23 cellular contexts compared by ENCODE assay signal in the genomic region with DNA sequence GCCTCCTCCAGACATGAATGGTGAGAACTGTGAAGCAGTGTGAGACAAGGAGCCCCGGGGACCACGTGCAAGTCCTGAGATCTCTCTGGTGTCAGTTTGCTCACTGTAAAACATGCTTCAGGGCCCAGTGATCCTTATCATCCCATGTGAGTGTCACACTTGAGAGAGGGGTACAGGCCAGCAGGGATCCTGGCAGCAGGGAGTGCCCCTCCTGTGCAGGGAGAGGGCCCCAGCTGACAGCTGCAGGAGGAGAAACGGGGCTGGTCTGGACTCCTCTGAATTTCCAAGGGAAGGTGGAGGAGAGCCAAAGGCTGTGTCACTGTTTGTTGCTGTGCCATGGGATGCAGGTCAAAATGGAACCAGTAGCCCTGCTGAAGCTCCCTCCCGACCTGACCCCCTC. TPM values are rescaled to one million over a fixed set of nuclear protein-coding genes. Genes with fewer than 3 reads are reported as not detected.
A peak's percentile ranks its signal among the peaks of the same experiment; 100 is the strongest.
DNase-seq lines count a peak whose midpoint lies in the region; ATAC-seq and TF ChIP-seq lines count a peak whose summit lies in the region.
"Had no signal": no experiment of that assay in that cellular context is flagged by ENCODE, and none has a peak within 500 bp of the region (broad histone marks: within the 10 kb centered on the region; RNA-seq: fewer than 3 reads in every experiment).

No MANE protein-coding gene starts in this region.

- ATAC-seq in activated T-cell treated with anti-CD3 and anti-CD28 coated beads, Interleukin-2, amount 50 U/mL, for 4 hours = no peak
- ATAC-seq: GM12878 had no signal

- no peaks in the 10 kb centered on the region for H3K36me3 Mint-ChIP-seq in activated T-cell treated with anti-CD3 and anti-CD28 coated beads, Interleukin-2, amount 50 U/mL, for 24 hours (ENCODE audit: low read depth)
- no peaks in the 10 kb centered on the region for H3K36me3 Mint-ChIP-seq in activated T-cell treated with anti-CD3 and anti-CD28 coated beads, Interleukin-2, amount 50 U/mL, for 4 hours (ENCODE audit: insufficient read depth)
- H3K36me3 Mint-ChIP-seq in chondrocyte (ENCODE audit: low read depth) = no peaks in the 10 kb centered on the region
- peaks cover 6% of the 10 kb centered on the region for H3K36me3 Mint-ChIP-seq in MCF 10A (ENCODE audit: insufficient read depth, unreplicated experiment)
- H3K36me3 Mint-ChIP-seq: activated naive CD8-positive, alpha-beta T cell treated with anti-CD3 and anti-CD28 coated beads for 36 hours had no signal

- TF ChIP-seq CTCF in chondrocyte (IDR thresholded peaks at IDR 0.05) = no peak
- TF ChIP-seq CTCF in MCF 10A (IDR thresholded peaks at IDR 0.05; ENCODE audit: unreplicated experiment) = no peak

- peak overlapping the region; percentile 42 for H3K27ac Mint-ChIP-seq in activated T-cell treated with anti-CD3 and anti-CD28 coated beads, Interleukin-2, amount 50 U/mL, for 24 hours
- H3K27ac Mint-ChIP-seq in chondrocyte (ENCODE audit: unreplicated experiment) = peak overlapping the region; percentile 53
- H3K27ac Mint-ChIP-seq in MCF 10A (ENCODE audit: low read depth, unreplicated experiment) = no peak overlapping the region
- H3K27ac Mint-ChIP-seq: endodermal cell, progenitor cell of endocrine pancreas had no signal

- no peaks in the 10 kb centered on the region for H3K9me3 Mint-ChIP-seq in activated T-cell treated with anti-CD3 and anti-CD28 coated beads, Interleukin-2, amount 50 U/mL, for 24 hours
- H3K9me3 Mint-ChIP-seq in activated T-cell treated with anti-CD3 and anti-CD28 coated beads, Interleukin-2, amount 50 U/mL, for 4 hours = no peaks in the 10 kb centered on the region
- H3K9me3 Mint-ChIP-seq in chondrocyte (ENCODE audit: low read depth) (no peaks in the 10 kb centered on the region), MCF 10A (ENCODE audit: unreplicated experiment) (peaks cover 33% of the 10 kb centered on the region)
- H3K9me3 Mint-ChIP-seq: activated naive CD8-positive, alpha-beta T cell treated with anti-CD3 and anti-CD28 coated beads for 36 hours; endodermal cell; IgD-negative memory B cell had no signal

- H3K4me3 Mint-ChIP-seq in activated T-cell treated with anti-CD3 and anti-CD28 coated beads, Interleukin-2, amount 50 U/mL, for 24 hours = no peak overlapping the region
- H3K4me3 Mint-ChIP-seq in activated T-cell treated with anti-CD3 and anti-CD28 coated beads, Interleukin-2, amount 50 U/mL, for 4 hours = no peak overlapping the region
- H3K4me3 Mint-ChIP-seq in chondrocyte (ENCODE audit: unreplicated experiment) = no peak overlapping the region
- H3K4me3 Mint-ChIP-seq in MCF 10A (ENCODE audit: unreplicated experiment) = no peak overlapping the region
- H3K4me3 Mint-ChIP-seq: activated naive CD8-positive, alpha-beta T cell treated with anti-CD3 and anti-CD28 coated beads for 36 hours; endodermal cell; IgD-negative memory B cell had no signal

- BruUV-seq in MCF 10A (replicated peaks; lab: Mats Ljungman, UMichigan) = no TSS peak

- CTCF ChIA-PET in MCF 10A (lab: Yijun Ruan, JAX) = interaction anchor here (0.6 to 1.4 kb wide), 2 partner anchors 17 to 187 kb away, joined by 3 to 4 read pairs; no protein-coding TSS in a partner anchor

- POLR2A ChIA-PET in MCF 10A (lab: Yijun Ruan, JAX) = no interaction called here

- H3K4me1 Mint-ChIP-seq in activated T-cell treated with anti-CD3 and anti-CD28 coated beads, Interleukin-2, amount 50 U/mL, for 24 hours (ENCODE audit: low read depth) = peaks cover 23% of the 10 kb centered on the region
- H3K4me1 Mint-ChIP-seq in activated T-cell treated with anti-CD3 and anti-CD28 coated beads, Interleukin-2, amount 50 U/mL, for 4 hours (ENCODE audit: low read depth) = peaks cover 23% of the 10 kb centered on the region
- H3K4me1 Mint-ChIP-seq in chondrocyte (ENCODE audit: low read depth) = peaks cover 22% of the 10 kb centered on the region
- no peaks in the 10 kb centered on the region for H3K4me1 Mint-ChIP-seq in MCF 10A (ENCODE audit: insufficient read depth, unreplicated experiment)
- H3K4me1 Mint-ChIP-seq: IgD-negative memory B cell had no signal

- DNase-seq in activated T-cell treated with anti-CD3 and anti-CD28 coated beads, Interleukin-2, amount 50 U/mL, for 24 hours = no peak
- no peak for DNase-seq in activated T-cell treated with anti-CD3 and anti-CD28 coated beads, Interleukin-2, amount 50 U/mL, for 4 hours
- DNase-seq in NCI-H1694 treated with DMSO at 0.1 percent for 48 hours (lab: John Stamatoyannopoulos, UW) (peak; percentile 51), chondrocyte (ENCODE audit: low spot score) (no peak), posterior vena cava (ENCODE audit: low spot score) (peak; percentile 64), MCF 10A (ENCODE audit: unreplicated experiment) (no peak), T-helper 1 cell (no peak)
- DNase-seq in central memory CD4-positive, alpha-beta T cell = no peak
- DNase-seq: activated CD4-positive, alpha-beta T cell treated with anti-CD3 and anti-CD28 coated beads for 48 hours; activated naive CD8-positive, alpha-beta T cell treated with anti-CD3 and anti-CD28 coated beads for 36 hours; endodermal cell; lower lobe of right lung; NCI-H1105; NCI-H226; SHP77; stomach; uterus had no signal

- intact Hi-C loops in posterior vena cava (cut with DNase I) = no loop called here
- intact Hi-C loops in MCF 10A (cut with micrococcal nuclease) = no loop called here

- peaks cover 2% of the 10 kb centered on the region for H3K27me3 Mint-ChIP-seq in activated T-cell treated with anti-CD3 and anti-CD28 coated beads, Interleukin-2, amount 50 U/mL, for 24 hours
- H3K27me3 Mint-ChIP-seq in activated T-cell treated with anti-CD3 and anti-CD28 coated beads, Interleukin-2, amount 50 U/mL, for 4 hours (ENCODE audit: low read depth) = no peaks in the 10 kb centered on the region
- H3K27me3 Mint-ChIP-seq in chondrocyte (ENCODE audit: low read depth) (peaks cover 7% of the 10 kb centered on the region), MCF 10A (ENCODE audit: insufficient read depth, unreplicated experiment) (no peaks in the 10 kb centered on the region)
- H3K27me3 Mint-ChIP-seq: activated naive CD8-positive, alpha-beta T cell treated with anti-CD3 and anti-CD28 coated beads for 36 hours had no signal

RNA-seq across cellular contexts. Expression of a gene that starts 41.4 kb away (rescaled TPM):
- not detected for total RNA-seq in activated T-cell treated with anti-CD3 and anti-CD28 coated beads, Interleukin-2, amount 50 U/mL, for 4 hours
- total RNA-seq in chondrocyte (not detected in 3 replicates), posterior vena cava (not detected), MCF 10A (2022) (not detected in 2 replicates)
- total RNA-seq: A673; activated naive CD8-positive, alpha-beta T cell treated with anti-CD3 and anti-CD28 coated beads for 36 hours; bronchial epithelial cell; endodermal cell; GM12878; lower lobe of right lung; myocyte; progenitor cell of endocrine pancreas; stomach; uterus had no signal

Comparison
In these comparisons a context has a peak if more than half of its experiments do, and no peak if none do; other contexts are left out.
1. DNase-seq: peak in NCI-H1694 treated with DMSO at 0.1 percent for 48 hours (single experiment) and posterior vena cava (single experiment); none in activated T-cell treated with anti-CD3 and anti-CD28 coated beads, Interleukin-2, amount 50 U/mL, for 24 hours (single experiment), activated T-cell treated with anti-CD3 and anti-CD28 coated beads, Interleukin-2, amount 50 U/mL, for 4 hours (single experiment), chondrocyte (single experiment), MCF 10A (single experiment), T-helper 1 cell (0 of 5) and central memory CD4-positive, alpha-beta T cell (single experiment).